8 cellular contexts compared by ENCODE assay signal in genomic region chr3:125054436-125055164, GRCh38. TPM values are rescaled to one million over a fixed set of nuclear protein-coding genes. Genes with fewer than 3 reads are reported as not detected.
A peak's percentile ranks its signal among the peaks of the same experiment; 100 is the strongest.
DNase-seq lines count a peak whose midpoint lies in the region; ATAC-seq and TF ChIP-seq lines count a peak whose summit lies in the region.

No MANE protein-coding gene starts in this region.

- peaks cover 56% of the 10 kb centered on the region for H3K4me1 ChIP-seq in neuron (ENCODE audit: insufficient read depth, low read length)

- peak; percentile 78 for DNase-seq in A172 (ENCODE audit: low spot score)
- DNase-seq in fibroblast of villous mesenchyme (ENCODE audit: low read depth) = peak; percentile 79
- DNase-seq in OCI-M2 (lab: John Stamatoyannopoulos, UW; ENCODE audit: unreplicated experiment) = no peak

- H2AFZ ChIP-seq in neuron (ENCODE audit: low read depth, low read length) = peak overlapping the region; percentile 70

- TF ChIP-seq CTCF in WI38 (IDR thresholded peaks at IDR 0.05; ENCODE audit: low read depth, low read length) (0 out of 2 replicates have a peak, but pooled peaks have one; percentile 7), fibroblast of villous mesenchyme (IDR thresholded peaks at IDR 0.05; ENCODE audit: insufficient read depth, low read depth, low read length) (peak; percentile 28)

- H3K4me3 ChIP-seq in GM08714 (ENCODE audit: low read length) (peak overlapping the region; percentile 94), WI38 (ENCODE audit: low read depth, low read length) (peak overlapping the region; percentile 92), fibroblast of villous mesenchyme (ENCODE audit: low read depth, low read length) (peak overlapping the region; percentile 76), neuron (ENCODE audit: low read length) (peak overlapping the region; percentile 75)

- H3K36me3 ChIP-seq in neuron (ENCODE audit: insufficient read depth, low read length) = no peaks in the 10 kb centered on the region

- no peaks in the 10 kb centered on the region for H3K9me3 ChIP-seq in neuron (ENCODE audit: low read length)

- H3K27me3 ChIP-seq in neuron (ENCODE audit: insufficient read depth, low read length) = no peaks in the 10 kb centered on the region

- ATAC-seq in HG03432 (IDR thresholded peaks at IDR 0.05; ENCODE audit: unreplicated experiment) = peak; percentile 36
- no peak for ATAC-seq in HG02852 (IDR thresholded peaks at IDR 0.05; ENCODE audit: unreplicated experiment)

RNA-seq across cellular contexts. Expression of gene HEG1, which starts 1.2 kb away (rescaled TPM):
- 47.2 and 71.4 TPM in 2 replicates for total RNA-seq in A172 (2014; rRNA removed; shearing (Covaris generic))
- total RNA-seq in fibroblast of villous mesenchyme = 110 and 199 TPM in 2 replicates
